ENCODE assay signal across 2 cellular contexts in genomic region chr10:88897019-88897853, GRCh38.
TF ChIP-seq lines count a peak whose summit lies in the region.

No MANE protein-coding gene starts in this region.

TF ChIP-seq in HCT116, 20 proteins besides CTCF, POLR2A, EP300 and RAD21 (continued from another document):
- TF ChIP-seq YY1 (IDR thresholded peaks at IDR 0.05; ENCODE audit: extremely low read depth, insufficient replicate concordance, low read depth, low read length) (no peak), ZBTB33 (IDR thresholded peaks at IDR 0.05; ENCODE audit: extremely low read depth, insufficient replicate concordance, low read length) (no peak), REST (IDR thresholded peaks at IDR 0.05; ENCODE audit: low read depth) (no peak)

TF ChIP-seq in WTC11, 78 proteins besides CTCF, POLR2A, EP300 and RAD21 (continued from another document):
- TF ChIP-seq ARID4B (CRISPR knock-in tag; IDR thresholded peaks at IDR 0.05; ENCODE audit: borderline replicate concordance) (no peak), RORB (CRISPR knock-in tag; IDR thresholded peaks at IDR 0.05) (no peak), MXD4 (CRISPR knock-in tag; IDR thresholded peaks at IDR 0.05; ENCODE audit: borderline replicate concordance) (no peak)
TF ChIP-seq in WTC11: peak in this region for 0.
